8 cellular contexts compared by ENCODE assay signal in genomic region chr6:106629103-106629858, GRCh38. TPM values are rescaled to one million over a fixed set of nuclear protein-coding genes. Genes with fewer than 3 reads are reported as not detected.
DNase-seq lines count a peak whose midpoint lies in the region; ATAC-seq lines count a peak whose summit lies in the region.

QRSL1 (plus strand) TSS chr6:106629578; CDS start chr6:106629682, 104 bp downstream.
RTN4IP1 (minus strand) TSS chr6:106629498; CDS start chr6:106629021, 477 bp downstream.

- peak within 1 kb of the TSS; percentile 45 for H3K27ac ChIP-seq in epithelial cell of prostate

- peak; percentile 86 for ATAC-seq in GM21528 (IDR thresholded peaks at IDR 0.05; ENCODE audit: low FRiP score, unreplicated experiment)

- DNase-seq in DMS114 treated with DMSO at 0.1 percent for 48 hours (lab: John Stamatoyannopoulos, UW; ENCODE audit: unreplicated experiment) (peak; percentile 84), HuH-7.5 (ENCODE audit: low spot score) (peak; percentile 88), OCI-M1 (lab: John Stamatoyannopoulos, UW) (peak; percentile 96), activated T-cell treated with anti-CD3 and anti-CD28 coated beads for 4 hours (peak; percentile 73), epithelial cell of prostate (ENCODE audit: low read depth, low spot score) (peak; percentile 69), mucosa of gallbladder (ENCODE audit: low spot score) (peak; percentile 93)
- DNase-seq in stimulated activated CD8-positive, alpha-beta memory T cell treated with anti-CD3 and anti-CD28 coated beads, Interleukin-4, amount 100 ng/mL, for 24 hours (ENCODE audit: low read depth) = peak; percentile 62

RNA-seq across cellular contexts. Expression of gene QRSL1, which starts in this region (rescaled TPM):
- total RNA-seq in mucosa of gallbladder = 12.2 TPM

RNA-seq across cellular contexts. Expression of gene RTN4IP1, which starts in this region (rescaled TPM):
- total RNA-seq in mucosa of gallbladder = 5.8 TPM

Comparison
In these comparisons a context has a peak if more than half of its experiments do, and no peak if none do; other contexts are left out.
1. Peak in every context shown above with its lines: DNase-seq, ATAC-seq and H3K27ac ChIP-seq.